ENCODE assay signal across 8 cellular contexts in the genomic region with DNA sequence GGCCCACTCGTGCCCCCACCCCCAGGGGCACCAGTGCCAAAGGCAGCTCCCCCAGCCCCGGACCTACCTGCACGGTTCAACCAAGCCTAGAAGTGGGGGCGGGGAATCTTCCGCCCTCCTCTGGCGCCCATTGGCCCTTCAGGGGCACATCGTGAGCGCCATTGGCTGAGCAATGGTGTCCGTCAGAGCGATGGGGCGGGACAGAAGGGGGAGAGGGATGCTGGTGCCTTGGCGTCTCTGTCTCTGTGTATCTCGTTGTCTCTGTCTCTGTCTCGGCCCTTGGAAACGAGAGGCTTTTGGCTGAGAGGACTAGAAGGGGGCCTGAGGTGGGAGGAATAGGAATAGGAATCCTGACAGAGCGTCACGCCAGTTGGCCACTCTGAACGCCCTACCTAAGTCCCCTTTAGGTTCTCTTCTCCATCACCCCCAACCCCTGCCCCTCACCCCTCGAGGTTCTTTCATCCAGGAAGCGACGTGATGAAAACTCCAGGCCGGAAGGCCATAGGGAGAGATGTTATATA. TPM values are rescaled to one million over a fixed set of nuclear protein-coding genes. Genes with fewer than 3 reads are reported as not detected.
DNase-seq lines count a peak whose midpoint lies in the region; ATAC-seq, FAIRE-seq and TF ChIP-seq lines count a peak whose summit lies in the region.
"Not testable (repeated sequence)": the region's sequence is repeated elsewhere in the genome, so short reads cannot be mapped to it uniquely, and the experiment has no call there.

No MANE protein-coding gene starts in this region.

- peak overlapping the region; percentile 63 for H3K9ac ChIP-seq in astrocyte (ENCODE audit: low read length)

- H3K79me2 ChIP-seq in astrocyte (ENCODE audit: insufficient read depth, low read length), result not testable (repeated sequence)

- not testable (repeated sequence) for H3K27me3 ChIP-seq in astrocyte (ENCODE audit: insufficient read depth, low read length); vagina

- FAIRE-seq in astrocyte (lab: Jason Lieb, UNC), result peak; percentile 55

- TF ChIP-seq CTCF in astrocyte (IDR thresholded peaks at IDR 0.05; ENCODE audit: insufficient read depth, low read depth, low read length); vagina (IDR thresholded peaks at IDR 0.05): not testable (repeated sequence)

- H3K9me3 Mint-ChIP-seq in astrocyte (ENCODE audit: unreplicated experiment), result not testable (repeated sequence)

- not testable (repeated sequence) for TF ChIP-seq POLR2A in vagina (IDR thresholded peaks at IDR 0.05)

- peak overlapping the region; percentile 51 for H3K4me3 ChIP-seq in astrocyte (ENCODE audit: insufficient read depth, low read depth, low read length)
- peak overlapping the region; percentile 60 to 61 for H3K4me3 ChIP-seq in vagina

- DNase-seq in NCI-H187 (lab: John Stamatoyannopoulos, UW), result peak; percentile 83 to 91
- peak; percentile 75 to 94 (median 89) for DNase-seq in T-helper 2 cell
- peak; percentile 67 for DNase-seq in astrocyte (ENCODE audit: low read depth)
- DNase-seq in hepatic stellate cell (ENCODE audit: low spot score), result peak; percentile 98
- peak; percentile 98 for DNase-seq in putamen (ENCODE audit: low spot score)
- peak in 1 of 2 donors; percentile 88 for DNase-seq in vagina (ENCODE audit: extremely low spot score in 2 of 2)

- H3K4me1 Mint-ChIP-seq in astrocyte (ENCODE audit: low read depth, unreplicated experiment), result not testable (repeated sequence)

- H3K9me3 ChIP-seq in astrocyte (ENCODE audit: insufficient read depth, low read depth, low read length); vagina: not testable (repeated sequence)

- H3K4me2 ChIP-seq in astrocyte (ENCODE audit: low read length), result peak overlapping the region; percentile 75

- H3K36me3 ChIP-seq in astrocyte (ENCODE audit: insufficient read depth, low read length); vagina: not testable (repeated sequence)

- peak overlapping the region; percentile 68 for H3K27ac Mint-ChIP-seq in astrocyte (ENCODE audit: unreplicated experiment)

- ATAC-seq in GM18499 (IDR thresholded peaks at IDR 0.05; ENCODE audit: insufficient read depth, unreplicated experiment) (peak; percentile 90), HG02938 (IDR thresholded peaks at IDR 0.05; ENCODE audit: unreplicated experiment) (peak; percentile 95)

- peak overlapping the region; percentile 93 for H3K4me3 Mint-ChIP-seq in astrocyte (ENCODE audit: unreplicated experiment)

- not testable (repeated sequence) for H3K4me1 ChIP-seq in astrocyte (ENCODE audit: insufficient read depth, low read length); vagina

- H2AFZ ChIP-seq in astrocyte (ENCODE audit: low read depth, low read length), result peak overlapping the region; percentile 74

- intact Hi-C loops in vagina (cut with DNase I), result not testable (repeated sequence)

- H3K27me3 Mint-ChIP-seq in astrocyte (ENCODE audit: low read depth, unreplicated experiment), result not testable (repeated sequence)

- H3K36me3 Mint-ChIP-seq in astrocyte (ENCODE audit: low read depth, unreplicated experiment), result not testable (repeated sequence)

- H3K27ac ChIP-seq in astrocyte (ENCODE audit: low read depth, low read length), result not testable (repeated sequence)
- peak overlapping the region; percentile 56 for H3K27ac ChIP-seq in vagina

- not testable (repeated sequence) for H4K20me1 ChIP-seq in astrocyte (ENCODE audit: insufficient read depth, low read length)

RNA-seq across cellular contexts. Expression of gene KANSL1, which starts 32.1 kb away (rescaled TPM):
- 97.1 and 99.8 TPM in 2 replicates for total RNA-seq in astrocyte
- 122 TPM for total RNA-seq in vagina
